ENCODE assay signal across 1 cellular context in genomic region chrX:13115457-13115856, GRCh38.
TF ChIP-seq lines count a peak whose summit lies in the region.

No MANE protein-coding gene starts in this region.

TF ChIP-seq in HepG2, 621 proteins besides CTCF, POLR2A, EP300 and RAD21 (continued from another document):
- no peak for TF ChIP-seq ZNF784 (CRISPR knock-in tag; IDR thresholded peaks at IDR 0.05; ENCODE audit: borderline replicate concordance)
- TF ChIP-seq ZNF383 (CRISPR knock-in tag; IDR thresholded peaks at IDR 0.05; ENCODE audit: borderline replicate concordance): no peak
- TF ChIP-seq, protein P1, sequence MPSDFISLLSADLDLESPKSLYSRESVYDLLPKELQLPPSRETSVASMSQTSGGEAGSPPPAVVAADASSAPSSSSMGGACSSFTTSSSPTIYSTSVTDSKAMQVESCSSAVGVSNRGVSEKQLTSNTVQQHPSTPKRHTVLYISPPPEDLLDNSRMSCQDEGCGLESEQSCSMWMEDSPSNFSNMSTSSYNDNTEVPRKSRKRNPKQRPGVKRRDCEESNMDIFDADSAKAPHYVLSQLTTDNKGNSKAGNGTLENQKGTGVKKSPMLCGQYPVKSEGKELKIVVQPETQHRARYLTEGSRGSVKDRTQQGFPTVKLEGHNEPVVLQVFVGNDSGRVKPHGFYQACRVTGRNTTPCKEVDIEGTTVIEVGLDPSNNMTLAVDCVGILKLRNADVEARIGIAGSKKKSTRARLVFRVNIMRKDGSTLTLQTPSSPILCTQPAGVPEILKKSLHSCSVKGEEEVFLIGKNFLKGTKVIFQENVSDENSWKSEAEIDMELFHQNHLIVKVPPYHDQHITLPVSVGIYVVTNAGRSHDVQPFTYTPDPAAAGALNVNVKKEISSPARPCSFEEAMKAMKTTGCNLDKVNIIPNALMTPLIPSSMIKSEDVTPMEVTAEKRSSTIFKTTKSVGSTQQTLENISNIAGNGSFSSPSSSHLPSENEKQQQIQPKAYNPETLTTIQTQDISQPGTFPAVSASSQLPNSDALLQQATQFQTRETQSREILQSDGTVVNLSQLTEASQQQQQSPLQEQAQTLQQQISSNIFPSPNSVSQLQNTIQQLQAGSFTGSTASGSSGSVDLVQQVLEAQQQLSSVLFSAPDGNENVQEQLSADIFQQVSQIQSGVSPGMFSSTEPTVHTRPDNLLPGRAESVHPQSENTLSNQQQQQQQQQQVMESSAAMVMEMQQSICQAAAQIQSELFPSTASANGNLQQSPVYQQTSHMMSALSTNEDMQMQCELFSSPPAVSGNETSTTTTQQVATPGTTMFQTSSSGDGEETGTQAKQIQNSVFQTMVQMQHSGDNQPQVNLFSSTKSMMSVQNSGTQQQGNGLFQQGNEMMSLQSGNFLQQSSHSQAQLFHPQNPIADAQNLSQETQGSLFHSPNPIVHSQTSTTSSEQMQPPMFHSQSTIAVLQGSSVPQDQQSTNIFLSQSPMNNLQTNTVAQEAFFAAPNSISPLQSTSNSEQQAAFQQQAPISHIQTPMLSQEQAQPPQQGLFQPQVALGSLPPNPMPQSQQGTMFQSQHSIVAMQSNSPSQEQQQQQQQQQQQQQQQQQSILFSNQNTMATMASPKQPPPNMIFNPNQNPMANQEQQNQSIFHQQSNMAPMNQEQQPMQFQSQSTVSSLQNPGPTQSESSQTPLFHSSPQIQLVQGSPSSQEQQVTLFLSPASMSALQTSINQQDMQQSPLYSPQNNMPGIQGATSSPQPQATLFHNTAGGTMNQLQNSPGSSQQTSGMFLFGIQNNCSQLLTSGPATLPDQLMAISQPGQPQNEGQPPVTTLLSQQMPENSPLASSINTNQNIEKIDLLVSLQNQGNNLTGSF (CRISPR knock-in tag; IDR thresholded peaks at IDR 0.05): no peak
